In genomic region chr7:135231686-135232085, GRCh38 we compare ENCODE assay signal across 28 cellular contexts. TPM values are rescaled to one million over a fixed set of nuclear protein-coding genes. Genes with fewer than 3 reads are reported as not detected.
"Had no signal": no experiment of that assay in that cellular context is flagged by ENCODE, and none has a peak within 500 bp of the region (broad histone marks: within the 10 kb centered on the region; RNA-seq: fewer than 3 reads in every experiment).

No MANE protein-coding gene starts in this region.

- H3K4me3 Mint-ChIP-seq: activated B cell treated with CpG ODN at 0.5 μM for 24 hours; activated CD4-positive, alpha-beta T cell treated with anti-CD3 and anti-CD28 coated beads, Interleukin-2, amount 10 ng/mL, durations not matched to agents 7 days and 5 days; activated CD8-positive, alpha-beta T cell treated with anti-CD3 and anti-CD28 coated beads, Interleukin-2, amount 10 ng/mL, durations not matched to agents 7 days and 5 days; activated naive CD4-positive, alpha-beta T cell treated with anti-CD3 and anti-CD28 coated beads for 36 hours; activated naive CD8-positive, alpha-beta T cell; activated T-cell treated with anti-CD3 and anti-CD28 coated beads, Interleukin-2, amount 50 U/mL, for 24 hours; activated T-helper 17 cell treated with anti-CD3 and anti-CD28 coated beads, Interleukin-2, amount 50 U/mL, for 72 hours; T-helper 1 cell treated with Interleukin-12 subunit alpha and Interleukin-12 subunit beta and Interleukin-4 antibody, amounts not matched to agents 30 μg/mL and 1 μg/mL, for 36 hours had no signal

- H3K4me1 ChIP-seq: Peyer's patch, SJSA1 had no signal

- H3K27ac ChIP-seq: Peyer's patch, RWPE1, SJSA1 had no signal

- DNase-seq: activated B cell treated with CpG ODN at 0.5 μM for 24 hours; activated CD4-positive, alpha-beta T cell treated with anti-CD3 and anti-CD28 coated beads for 1 hour; activated CD4-positive, alpha-beta T cell treated with anti-CD3 and anti-CD28 coated beads, Interleukin-2, amount 10 ng/mL, durations not matched to agents 7 days and 5 days; activated CD8-positive, alpha-beta T cell treated with anti-CD3 and anti-CD28 coated beads, Interleukin-2, amount 10 ng/mL, durations not matched to agents 7 days and 5 days; activated gamma-delta T cell; activated naive CD4-positive, alpha-beta T cell treated with anti-CD3 and anti-CD28 coated beads for 36 hours; activated T-cell treated with anti-CD3 and anti-CD28 coated beads, Interleukin-2, amount 50 U/mL, for 24 hours; amygdala; Karpas-422; MV-4-11; NCI-H1105; NCI-H1436; NCI-H1694 treated with DMSO at 0.1 percent for 48 hours; NCI-H2029 treated with DMSO at 0.1 percent for 48 hours; NCI-H345; NCI-H510A; NCI-H69; Peyer's patch; SHP77; SW 1271; T-helper 9 cell had no signal

- H3K9me3 ChIP-seq: Peyer's patch, SJSA1 had no signal

- H3K36me3 Mint-ChIP-seq: activated naive CD8-positive, alpha-beta T cell had no signal

- H3K27ac Mint-ChIP-seq: activated B cell treated with CpG ODN at 0.5 μM for 24 hours; activated CD4-positive, alpha-beta T cell treated with anti-CD3 and anti-CD28 coated beads, Interleukin-2, amount 10 ng/mL, durations not matched to agents 7 days and 5 days; activated CD8-positive, alpha-beta T cell treated with anti-CD3 and anti-CD28 coated beads, Interleukin-2, amount 10 ng/mL, durations not matched to agents 7 days and 5 days; activated naive CD4-positive, alpha-beta T cell treated with anti-CD3 and anti-CD28 coated beads for 36 hours; activated naive CD8-positive, alpha-beta T cell; activated T-cell treated with anti-CD3 and anti-CD28 coated beads, Interleukin-2, amount 50 U/mL, for 24 hours; activated T-helper 17 cell treated with anti-CD3 and anti-CD28 coated beads, Interleukin-2, amount 50 U/mL, for 72 hours; T-helper 1 cell treated with Interleukin-12 subunit alpha and Interleukin-12 subunit beta and Interleukin-4 antibody, amounts not matched to agents 30 μg/mL and 1 μg/mL, for 36 hours had no signal

- H3K27me3 ChIP-seq: Peyer's patch, SJSA1 had no signal

- H3K9me3 Mint-ChIP-seq: activated B cell treated with CpG ODN at 0.5 μM for 24 hours; activated naive CD4-positive, alpha-beta T cell treated with anti-CD3 and anti-CD28 coated beads for 36 hours; activated T-cell treated with anti-CD3 and anti-CD28 coated beads, Interleukin-2, amount 50 U/mL, for 24 hours; activated T-helper 17 cell treated with anti-CD3 and anti-CD28 coated beads, Interleukin-2, amount 50 U/mL, for 72 hours; T-helper 1 cell treated with Interleukin-12 subunit alpha and Interleukin-12 subunit beta and Interleukin-4 antibody, amounts not matched to agents 30 μg/mL and 1 μg/mL, for 36 hours had no signal

- H3K27me3 Mint-ChIP-seq: activated CD4-positive, alpha-beta T cell treated with anti-CD3 and anti-CD28 coated beads, Interleukin-2, amount 10 ng/mL, durations not matched to agents 7 days and 5 days; activated naive CD8-positive, alpha-beta T cell; activated T-cell treated with anti-CD3 and anti-CD28 coated beads, Interleukin-2, amount 50 U/mL, for 24 hours; activated T-helper 17 cell treated with anti-CD3 and anti-CD28 coated beads, Interleukin-2, amount 50 U/mL, for 72 hours had no signal

- H3K4me3 ChIP-seq: Peyer's patch, SJSA1 had no signal

- H3K36me3 ChIP-seq: Peyer's patch, SJSA1 had no signal

RNA-seq across cellular contexts. Expression of gene STRA8, which starts 2.0 kb away (rescaled TPM):
- total RNA-seq: activated B cell treated with CpG ODN at 0.5 μM for 24 hours; activated CD4-positive, alpha-beta T cell treated with anti-CD3 and anti-CD28 coated beads, Interleukin-2, amount 10 ng/mL, durations not matched to agents 7 days and 5 days; activated CD8-positive, alpha-beta T cell treated with anti-CD3 and anti-CD28 coated beads, Interleukin-2, amount 10 ng/mL, durations not matched to agents 7 days and 5 days; activated naive CD4-positive, alpha-beta T cell treated with anti-CD3 and anti-CD28 coated beads for 36 hours; activated T-helper 17 cell treated with anti-CD3 and anti-CD28 coated beads, Interleukin-2, amount 50 U/mL, for 72 hours; cardiac septum; cerebellum; Peyer's patch; SJSA1 had no signal
